12 cellular contexts compared by ENCODE assay signal in the genomic region with DNA sequence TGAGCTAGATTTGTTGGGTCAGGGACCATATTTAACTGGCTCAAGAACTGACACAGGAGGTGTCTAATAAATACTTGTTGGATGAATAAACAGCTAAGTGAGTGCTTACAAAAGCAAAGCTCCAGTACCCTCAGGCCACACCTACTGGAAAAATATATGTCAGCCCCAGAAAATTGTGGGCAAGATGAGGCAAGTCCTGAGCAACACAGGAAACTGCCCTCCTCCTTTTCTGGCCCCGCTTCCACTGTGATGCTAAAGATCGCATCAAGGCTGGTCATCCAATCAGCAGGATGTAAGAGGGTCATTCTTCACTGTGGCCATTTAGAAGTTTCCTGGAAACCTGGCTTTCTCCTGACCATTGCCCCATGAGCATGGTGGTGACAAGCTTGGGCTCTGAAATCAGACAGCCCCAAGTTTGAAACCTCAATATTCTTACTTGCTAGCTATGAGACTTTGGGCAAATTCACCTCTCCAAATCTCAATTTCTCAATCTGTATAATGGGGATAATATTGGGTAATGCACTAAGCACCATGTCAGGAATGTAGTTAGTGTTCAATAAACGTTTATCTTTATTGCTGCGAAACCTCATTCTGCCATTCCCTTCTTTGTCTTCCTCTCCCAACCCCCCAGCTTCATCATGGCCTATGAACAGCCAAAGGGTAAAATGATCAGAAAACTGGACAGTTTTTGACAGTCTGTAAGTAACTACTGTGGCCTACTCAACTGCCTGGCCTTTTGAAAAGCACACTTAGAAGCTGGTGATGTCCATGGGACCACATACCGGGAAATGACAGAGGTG.
DNase-seq lines count a peak whose midpoint lies in the region; ATAC-seq, FAIRE-seq and TF ChIP-seq lines count a peak whose summit lies in the region.
"Had no signal": no experiment of that assay in that cellular context is flagged by ENCODE, and none has a peak within 500 bp of the region (broad histone marks: within the 10 kb centered on the region; RNA-seq: fewer than 3 reads in every experiment).

No MANE protein-coding gene starts in this region.

- TF ChIP-seq RAD21 in HepG2 (CRISPR knock-in tag; IDR thresholded peaks at IDR 0.05), result no peak

- no peak overlapping the region for H3K27ac ChIP-seq in HepG2 (ENCODE audit: extremely low read length, insufficient read depth, low read length)
- no peak overlapping the region for H3K27ac ChIP-seq in right lobe of liver
- H3K27ac ChIP-seq: C4-2B had no signal

- DNase-seq in HepG2 (ENCODE audit: low spot score) (no peak), right lobe of liver (no peak), RKO (ENCODE audit: low spot score) (peak; percentile 14), stromal cell of bone marrow (ENCODE audit: low read depth) (peak; percentile 49), C1 segment of cervical spinal cord (lab: John Stamatoyannopoulos, UW) (no peak), OCI-M2 (lab: John Stamatoyannopoulos, UW; ENCODE audit: unreplicated experiment) (no peak)
- DNase-seq: activated T-cell treated with anti-CD3 and anti-CD28 coated beads, Interleukin-2, amount 50 U/mL, for 1 hour; retina; SIG-M5 had no signal

- TF ChIP-seq EP300 in HepG2 (IDR thresholded peaks at IDR 0.05; ENCODE audit: low read depth in 2 of 2, low read length in 2 of 2), result no peak
- no peak for TF ChIP-seq EP300 in HepG2 (CRISPR knock-in tag; IDR thresholded peaks at IDR 0.05; ENCODE audit: borderline replicate concordance)

- 83% methylated on average over 4 of the region's 5 CpGs for WGBS in HepG2 (ENCODE audit: low lambda C conversion rate)
- WGBS in right lobe of liver (ENCODE audit: insufficient coverage, low coverage, low lambda C conversion rate, missing lambda C conversion rate), result 87% methylated on average over 3 of the region's 5 CpGs

- intact Hi-C loops in HepG2 (cut with micrococcal nuclease; ENCODE audit: unreplicated experiment) (no loop called here), right lobe of liver (cut with DNase I) (no loop called here)

- H3K27me3 ChIP-seq in HepG2 (ENCODE audit: control insufficient read depth in 1 of 2, insufficient read depth in 2 of 2, low read length in 2 of 2) (no peaks in the 10 kb centered on the region), right lobe of liver (no peaks in the 10 kb centered on the region)

- H4K20me1 ChIP-seq in HepG2 (ENCODE audit: insufficient read depth, low read length), result no peaks in the 10 kb centered on the region; the same call in 1 of the 2 replicates

- H3K9me3 ChIP-seq in HepG2 (ENCODE audit: low read length), result no peaks in the 10 kb centered on the region
- no peaks in the 10 kb centered on the region for H3K9me3 ChIP-seq in right lobe of liver

- H3K4me3 ChIP-seq in HepG2 (replicated peaks in 1 of 3; ENCODE audit: insufficient read depth in 1 of 3, low read depth in 2 of 3, low read length in 3 of 3) (no peak overlapping the region), right lobe of liver (no peak overlapping the region)

- H3K4me1 ChIP-seq in HepG2 (ENCODE audit: insufficient read depth, low read length) (peaks cover 54% of the 10 kb centered on the region), right lobe of liver (no peaks in the 10 kb centered on the region)

- POLR2A ChIA-PET in HepG2 (lab: Yijun Ruan, JAX), result no interaction called here

- no peak overlapping the region for H3K4me2 ChIP-seq in HepG2 (ENCODE audit: low read depth, low read length)

- H3K9ac ChIP-seq in HepG2 (ENCODE audit: insufficient read depth, low read depth, low read length), result no peak overlapping the region

- in situ Hi-C loops in HepG2 (cut with HindIII; ENCODE audit: extremely low pct_ligation_motif_present, low pct_unique_long_range_greater_than_20kb), result loop anchor here (25.0 kb wide), 1 partner anchor 115 kb away; no protein-coding TSS in a partner anchor

- TF ChIP-seq POLR2A in HepG2 (IDR thresholded peaks at IDR 0.05; ENCODE audit: insufficient read depth in 1 of 2, low read depth in 2 of 2, low read length in 2 of 2) (no peak), right lobe of liver (IDR thresholded peaks at IDR 0.05) (no peak)

- BruUV-seq in HepG2 (replicated peaks; lab: Mats Ljungman, UMichigan), result no TSS peak

- ATAC-seq in HepG2, result no peak
- ATAC-seq in right lobe of liver, result no peak
- peak; percentile 73 for ATAC-seq in esophagus mucosa
- ATAC-seq in HG03108 (IDR thresholded peaks at IDR 0.05; ENCODE audit: unreplicated experiment), result no peak

- TF ChIP-seq CTCF in HepG2 (CRISPR knock-in tag; IDR thresholded peaks at IDR 0.05) (no peak), right lobe of liver (IDR thresholded peaks at IDR 0.05) (no peak)

- CTCF ChIA-PET in HepG2 (lab: Yijun Ruan, JAX; ENCODE audit: low intra/inter-chr PET ratio, low total read pairs), result no interaction called here

- no peak overlapping the region for H2AFZ ChIP-seq in HepG2 (ENCODE audit: low read length)

- H3K36me3 ChIP-seq in HepG2 (replicated peaks in 1 of 2; ENCODE audit: control insufficient read depth in 1 of 2, insufficient read depth in 2 of 2, low read length in 2 of 2), result no peaks in the 10 kb centered on the region; a peak in 1 of 5 replicates
- no peaks in the 10 kb centered on the region for H3K36me3 ChIP-seq in right lobe of liver

- H3K79me2 ChIP-seq in HepG2 (ENCODE audit: insufficient read depth, low read length), result no peaks in the 10 kb centered on the region

- FAIRE-seq in HepG2 (lab: Jason Lieb, UNC), result no peak

TF ChIP-seq in HepG2, 621 proteins besides CTCF, POLR2A, EP300 and RAD21:
- no peak for TF ChIP-seq SIX1 (CRISPR knock-in tag; IDR thresholded peaks at IDR 0.05; ENCODE audit: borderline replicate concordance)
- peak; percentile 48 for TF ChIP-seq ZNF629 (CRISPR knock-in tag; conservative IDR thresholded peaks at IDR 0.05)
- TF ChIP-seq ZNF761 (CRISPR knock-in tag; conservative IDR thresholded peaks at IDR 0.05), result no peak

Comparison
In these comparisons a context has a peak if more than half of its experiments do, and no peak if none do; other contexts are left out.
1. DNase-seq: peak in RKO (single experiment) and stromal cell of bone marrow (single experiment); none in HepG2 (single experiment), right lobe of liver (0 of 3), C1 segment of cervical spinal cord (0 of 14) and OCI-M2 (single experiment).